22 cellular contexts compared by ENCODE assay signal in the genomic region with DNA sequence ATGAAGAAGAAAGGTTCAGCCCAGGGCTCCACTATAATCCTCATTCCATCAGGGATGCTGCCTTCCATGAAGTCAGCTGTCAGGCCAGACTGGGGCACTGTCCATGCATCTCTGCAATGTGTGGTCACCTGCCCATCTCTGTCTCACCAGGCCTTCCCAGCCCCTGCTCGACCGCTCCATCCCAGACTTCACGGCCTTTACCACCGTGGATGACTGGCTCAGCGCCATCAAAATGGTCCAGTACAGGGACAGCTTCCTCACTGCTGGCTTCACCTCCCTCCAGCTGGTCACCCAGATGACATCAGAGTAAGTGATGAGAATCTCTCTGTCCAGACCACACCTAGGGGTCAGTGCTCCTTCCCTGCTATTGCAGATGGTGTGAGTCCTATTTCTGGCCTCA.
DNase-seq lines count a peak whose midpoint lies in the region; ATAC-seq, FAIRE-seq and TF ChIP-seq lines count a peak whose summit lies in the region.
"Had no signal": no experiment of that assay in that cellular context is flagged by ENCODE, and none has a peak within 500 bp of the region (broad histone marks: within the 10 kb centered on the region; RNA-seq: fewer than 3 reads in every experiment).

No MANE protein-coding gene starts in this region.

- intact Hi-C loops in natural killer cell (cut with micrococcal nuclease), result no loop called here
- intact Hi-C loops in naive thymus-derived CD4-positive, alpha-beta T cell (cut with micrococcal nuclease), result loop anchor here in 1 of 2 donors (5.0 kb wide), 1 partner anchor 452 kb away; the partner anchor contains the start of gene EPHB1

- no peaks in the 10 kb centered on the region; a peak in 1 of 7 replicates for H3K4me1 ChIP-seq in H1 (replicated peaks in 1 of 4; ENCODE audit: control insufficient read depth in 3 of 4, insufficient read depth in 4 of 4, low read length in 3 of 4)
- no peaks in the 10 kb centered on the region for H3K4me1 ChIP-seq in naive thymus-derived CD4-positive, alpha-beta T cell (ENCODE audit: control insufficient read depth in 2 of 2, insufficient read depth in 2 of 2, low read length in 2 of 2)
- no peaks in the 10 kb centered on the region for H3K4me1 ChIP-seq in tibial nerve
- H3K4me1 ChIP-seq: A549, Caco-2 had no signal

- H2AFZ ChIP-seq in H1 (ENCODE audit: low read length), result no peak overlapping the region

- TF ChIP-seq POLR2A in H1 (IDR thresholded peaks at IDR 0.05; ENCODE audit: control extremely low read depth in 1 of 2, low read depth in 2 of 2, low read length in 2 of 2) (no peak), tibial nerve (IDR thresholded peaks at IDR 0.05) (no peak)

- H3K4me3 ChIP-seq in H1 (ENCODE audit: extremely low read depth in 1 of 4, insufficient read depth in 2 of 4, low read depth in 3 of 4, low read length in 4 of 4) (no peak overlapping the region), tibial nerve (no peak overlapping the region)
- H3K4me3 ChIP-seq in naive thymus-derived CD4-positive, alpha-beta T cell (ENCODE audit: low read length), result no peak overlapping the region
- H3K4me3 ChIP-seq: A549; BLaER1 treated with 17β-estradiol and CSF1 and Interleukin-3, amounts not matched to agents 10 nM and 100 nM had no signal

- no peak overlapping the region for H2BK120ac ChIP-seq in H1 (replicated peaks; ENCODE audit: low read depth, low read length)

- no peak overlapping the region for H3K23ac ChIP-seq in H1 (ENCODE audit: insufficient read length)

- H3K14ac ChIP-seq in H1 (ENCODE audit: insufficient read length), result no peak overlapping the region

- CTCF ChIA-PET in H1 (lab: Charles Lee; ENCODE audit: partially characterized antibody), result interaction anchor here (1.3 kb wide), 1 partner anchor 9 kb away, joined by 5 read pairs; no protein-coding TSS in a partner anchor
- CTCF ChIA-PET in naive thymus-derived CD4-positive, alpha-beta T cell (lab: Charles Lee), result no interaction called here

- TF ChIP-seq EP300 in H1 (IDR thresholded peaks at IDR 0.05; ENCODE audit: borderline replicate concordance in 1 of 2, low read depth in 2 of 2, low read length in 2 of 2) (no peak), tibial nerve (IDR thresholded peaks at IDR 0.05) (no peak)

- TF ChIP-seq CTCF in natural killer cell (IDR thresholded peaks at IDR 0.05) (no peak), H1 (IDR thresholded peaks at IDR 0.05; ENCODE audit: control extremely low read depth in 1 of 3, insufficient read depth in 1 of 3, low read depth in 1 of 3, low read length in 3 of 3) (no peak), tibial nerve (IDR thresholded peaks at IDR 0.05) (no peak)

- no peak overlapping the region for H4K5ac ChIP-seq in H1 (ENCODE audit: insufficient read length, low read depth, low read length)

- no peak overlapping the region for H3K4ac ChIP-seq in H1 (replicated peaks; ENCODE audit: insufficient read length, low read depth, low read length)

- ATAC-seq in natural killer cell treated with Interleukin-12 subunit alpha and Interleukin-12 subunit beta and Interleukin-15 and Interleukin-18, amount 100 ng/mL, for 72 hours, result peak; percentile 46 to 56
- ATAC-seq in natural killer cell, result no peak
- ATAC-seq in naive thymus-derived CD4-positive, alpha-beta T cell, result peak; percentile 31
- ATAC-seq in stimulated activated effector memory CD8-positive, alpha-beta T cell treated with anti-CD3 and anti-CD28 coated beads, Interleukin-12 subunit alpha, Interleukin-12 subunit beta, amount 100 ng/mL, for 72 hours, result peak; percentile 37
- ATAC-seq: A549; CD8-positive, alpha-beta T cell had no signal

- no peak overlapping the region for H2BK15ac ChIP-seq in H1 (ENCODE audit: low read length)

- FAIRE-seq in H1 (lab: Jason Lieb, UNC), result no peak
- FAIRE-seq: A549, D721Med, G401.6, GM12891 had no signal

- H2BK20ac ChIP-seq in H1 (ENCODE audit: low read length), result no peak overlapping the region

- POLR2A ChIA-PET in H1 (lab: Charles Lee; ENCODE audit: partially characterized antibody), result no interaction called here
- POLR2A ChIA-PET in naive thymus-derived CD4-positive, alpha-beta T cell (lab: Charles Lee), result no interaction called here

- H4K8ac ChIP-seq in H1 (ENCODE audit: extremely low read depth, insufficient read depth, low read length), result no peak overlapping the region; the same call in 1 of the 2 replicates

- H3K23me2 ChIP-seq in H1 (ENCODE audit: low read depth, low read length), result no peaks in the 10 kb centered on the region

- H3K4me1 Mint-ChIP-seq in natural killer cell treated with Interleukin-12 subunit alpha and Interleukin-12 subunit beta and Interleukin-15 and Interleukin-18, amount 100 ng/mL, for 72 hours (ENCODE audit: low read depth in 2 of 2), result no peaks in the 10 kb centered on the region
- H3K4me1 Mint-ChIP-seq in natural killer cell, result no peaks in the 10 kb centered on the region
- H3K4me1 Mint-ChIP-seq in naive thymus-derived CD4-positive, alpha-beta T cell, result no peaks in the 10 kb centered on the region
- H3K4me1 Mint-ChIP-seq in stimulated activated effector memory CD8-positive, alpha-beta T cell treated with anti-CD3 and anti-CD28 coated beads, Interleukin-12 subunit alpha, Interleukin-12 subunit beta, amount 100 ng/mL, for 72 hours, result no peaks in the 10 kb centered on the region
- H3K4me1 Mint-ChIP-seq: B cell had no signal

- no peaks in the 10 kb centered on the region for H3K36me3 ChIP-seq in H1 (ENCODE audit: control insufficient read depth in 2 of 4, insufficient read depth in 4 of 4, low read length in 3 of 4)
- H3K36me3 ChIP-seq in naive thymus-derived CD4-positive, alpha-beta T cell (ENCODE audit: control insufficient read depth in 2 of 3, insufficient read depth in 3 of 3, low read length in 3 of 3), result no peaks in the 10 kb centered on the region
- no peaks in the 10 kb centered on the region for H3K36me3 ChIP-seq in tibial nerve
- H3K36me3 ChIP-seq: BLaER1 treated with 17β-estradiol and CSF1 and Interleukin-3, amounts not matched to agents 10 nM and 100 nM had no signal

- H4K20me1 ChIP-seq in H1 (replicated peaks in 1 of 2; ENCODE audit: control insufficient read depth in 1 of 2, insufficient read depth in 2 of 2, low read length in 2 of 2), result no peaks in the 10 kb centered on the region
- H4K20me1 ChIP-seq: BLaER1 treated with 17β-estradiol and CSF1 and Interleukin-3, amounts not matched to agents 10 nM and 100 nM had no signal

- H2AK5ac ChIP-seq in H1 (ENCODE audit: low read depth, low read length), result 0 out of 2 replicates have a peak overlapping the region, but pooled peaks have one; percentile 39

- no peak overlapping the region for H3K56ac ChIP-seq in H1 (replicated peaks; ENCODE audit: insufficient read length, low read depth, low read length)

- H3K4me3 Mint-ChIP-seq in natural killer cell treated with Interleukin-12 subunit alpha and Interleukin-12 subunit beta and Interleukin-15 and Interleukin-18, amount 100 ng/mL, for 72 hours, result no peak overlapping the region
- H3K4me3 Mint-ChIP-seq in natural killer cell, result no peak overlapping the region
- no peak overlapping the region for H3K4me3 Mint-ChIP-seq in naive thymus-derived CD4-positive, alpha-beta T cell
- no peak overlapping the region for H3K4me3 Mint-ChIP-seq in stimulated activated effector memory CD8-positive, alpha-beta T cell treated with anti-CD3 and anti-CD28 coated beads, Interleukin-12 subunit alpha, Interleukin-12 subunit beta, amount 100 ng/mL, for 72 hours
- H3K4me3 Mint-ChIP-seq: B cell; CD4-positive, alpha-beta T cell; CD8-positive, alpha-beta T cell had no signal

- no peak overlapping the region for H3K9ac ChIP-seq in H1 (replicated peaks in 1 of 4; ENCODE audit: extremely low read depth in 1 of 4, low read depth in 3 of 4, low read length in 3 of 4)
- H3K9ac ChIP-seq: BLaER1 treated with 17β-estradiol and CSF1 and Interleukin-3, amounts not matched to agents 10 nM and 100 nM had no signal

- no peaks in the 10 kb centered on the region for H3K9me3 Mint-ChIP-seq in natural killer cell treated with Interleukin-12 subunit alpha and Interleukin-12 subunit beta and Interleukin-15 and Interleukin-18, amount 100 ng/mL, for 72 hours
- H3K9me3 Mint-ChIP-seq in natural killer cell, result no peaks in the 10 kb centered on the region
- peaks cover 0 to 11% (median 0%) of the 10 kb centered on the region in 11 donors for H3K9me3 Mint-ChIP-seq in naive thymus-derived CD4-positive, alpha-beta T cell
- peaks cover 2% of the 10 kb centered on the region for H3K9me3 Mint-ChIP-seq in stimulated activated effector memory CD8-positive, alpha-beta T cell treated with anti-CD3 and anti-CD28 coated beads, Interleukin-12 subunit alpha, Interleukin-12 subunit beta, amount 100 ng/mL, for 72 hours
- H3K9me3 Mint-ChIP-seq: CD8-positive, alpha-beta T cell had no signal

- H3K27me3 Mint-ChIP-seq in natural killer cell treated with Interleukin-12 subunit alpha and Interleukin-12 subunit beta and Interleukin-15 and Interleukin-18, amount 100 ng/mL, for 72 hours, result no peaks in the 10 kb centered on the region
- H3K27me3 Mint-ChIP-seq in natural killer cell (ENCODE audit: low read depth in 2 of 2), result no peaks in the 10 kb centered on the region
- no peaks in the 10 kb centered on the region for H3K27me3 Mint-ChIP-seq in naive thymus-derived CD4-positive, alpha-beta T cell
- H3K27me3 Mint-ChIP-seq: B cell; CD4-positive, alpha-beta T cell had no signal

- no peak overlapping the region for H2BK5ac ChIP-seq in H1 (ENCODE audit: low read depth, low read length)

- H3K79me1 ChIP-seq in H1 (ENCODE audit: low read depth, low read length), result no peaks in the 10 kb centered on the region

- H3K36me3 Mint-ChIP-seq in natural killer cell treated with Interleukin-12 subunit alpha and Interleukin-12 subunit beta and Interleukin-15 and Interleukin-18, amount 100 ng/mL, for 72 hours, result no peaks in the 10 kb centered on the region
- H3K36me3 Mint-ChIP-seq in natural killer cell, result no peaks in the 10 kb centered on the region
- H3K36me3 Mint-ChIP-seq in naive thymus-derived CD4-positive, alpha-beta T cell, result no peaks in the 10 kb centered on the region
- no peaks in the 10 kb centered on the region for H3K36me3 Mint-ChIP-seq in stimulated activated effector memory CD8-positive, alpha-beta T cell treated with anti-CD3 and anti-CD28 coated beads, Interleukin-12 subunit alpha, Interleukin-12 subunit beta, amount 100 ng/mL, for 72 hours
- H3K36me3 Mint-ChIP-seq: CD8-positive, alpha-beta T cell had no signal

- no peak overlapping the region for H3K27ac Mint-ChIP-seq in natural killer cell treated with Interleukin-12 subunit alpha and Interleukin-12 subunit beta and Interleukin-15 and Interleukin-18, amount 100 ng/mL, for 72 hours
- no peak overlapping the region for H3K27ac Mint-ChIP-seq in natural killer cell
- H3K27ac Mint-ChIP-seq in naive thymus-derived CD4-positive, alpha-beta T cell, result no peak overlapping the region
- no peak overlapping the region for H3K27ac Mint-ChIP-seq in stimulated activated effector memory CD8-positive, alpha-beta T cell treated with anti-CD3 and anti-CD28 coated beads, Interleukin-12 subunit alpha, Interleukin-12 subunit beta, amount 100 ng/mL, for 72 hours
- H3K27ac Mint-ChIP-seq: B cell; CD4-positive, alpha-beta T cell; CD8-positive, alpha-beta T cell had no signal

- no peaks in the 10 kb centered on the region for H3K79me2 ChIP-seq in H1 (ENCODE audit: control insufficient read depth in 1 of 2, insufficient read depth in 2 of 2, low read length in 2 of 2)

- no peak overlapping the region for H3K18ac ChIP-seq in H1 (ENCODE audit: extremely low read depth, low read length)

- no peak overlapping the region for H2BK12ac ChIP-seq in H1 (ENCODE audit: low read depth, low read length)

- WGBS in H1 (ENCODE audit: extremely low coverage in 1 of 2, insufficient coverage in 1 of 2, insufficient read length in 1 of 2, insufficient replicate concordance in 2 of 2, low coverage in 1 of 2, low lambda C conversion rate in 2 of 2, missing lambda C conversion rate in 1 of 2), 2 experiments, result 87% methylated on average over 5 of the region's 5 CpGs; no CpG with 5 or more reads in 1 of the 2 experiments
- WGBS in tibial nerve, 2 donors, result 87 to 93% methylated on average over 5 of the region's 5 CpGs

- H4K91ac ChIP-seq in H1 (replicated peaks; ENCODE audit: insufficient read length, low read length), result no peak overlapping the region

- DNase-seq in natural killer cell treated with Interleukin-12 subunit alpha and Interleukin-12 subunit beta and Interleukin-15 and Interleukin-18, amount 100 ng/mL, for 72 hours (ENCODE audit: low spot score), result no peak
- DNase-seq in natural killer cell (no peak), H1 (ENCODE audit: low read depth in 1 of 2, low spot score in 2 of 2) (peak in 1 of 2 experiments; percentile 6), NCI-H2227 treated with DMSO at 0.1 percent for 48 hours (lab: John Stamatoyannopoulos, UW) (no peak), tibial nerve (ENCODE audit: low spot score in 2 of 2) (no peak)
- DNase-seq in naive thymus-derived CD4-positive, alpha-beta T cell, result no peak
- no peak for DNase-seq in stimulated activated effector memory CD8-positive, alpha-beta T cell treated with anti-CD3 and anti-CD28 coated beads, Interleukin-12 subunit alpha, Interleukin-12 subunit beta, amount 100 ng/mL, for 72 hours (ENCODE audit: low spot score in 2 of 2)
- DNase-seq: AML-193; Caco-2; Calu3; CD4-positive, alpha-beta T cell; CD8-positive, alpha-beta T cell; DMS79 treated with DMSO at 0.1 percent for 48 hours; GF-D8 had no signal

- no peak for TF ChIP-seq RAD21 in H1 (IDR thresholded peaks at IDR 0.05 in 1 of 2, conservative IDR thresholded peaks at IDR 0.05 in 1 of 2; ENCODE audit: low read depth in 2 of 2, low read length in 2 of 2)

- H3K9me3 ChIP-seq in H1 (ENCODE audit: insufficient read depth in 2 of 2, low read depth in 1 of 2, low read length in 1 of 2) (no peaks in the 10 kb centered on the region), tibial nerve (no peaks in the 10 kb centered on the region)
- no peaks in the 10 kb centered on the region for H3K9me3 ChIP-seq in naive thymus-derived CD4-positive, alpha-beta T cell (ENCODE audit: control insufficient read depth in 2 of 3, low read length in 3 of 3)
- H3K9me3 ChIP-seq: A549; BLaER1 treated with 17β-estradiol and CSF1 and Interleukin-3, amounts not matched to agents 10 nM and 100 nM; Caco-2 had no signal

- H3K27me3 ChIP-seq in H1 (replicated peaks in 1 of 4; ENCODE audit: control insufficient read depth in 3 of 4, extremely low read depth in 1 of 4, insufficient read depth in 3 of 4, low read length in 3 of 4) (no peaks in the 10 kb centered on the region), tibial nerve (no peaks in the 10 kb centered on the region)
- H3K27me3 ChIP-seq in naive thymus-derived CD4-positive, alpha-beta T cell (ENCODE audit: control insufficient read depth in 2 of 2, insufficient read depth in 2 of 2, low read length in 2 of 2), result no peaks in the 10 kb centered on the region
- H3K27me3 ChIP-seq: BLaER1 treated with 17β-estradiol and CSF1 and Interleukin-3, amounts not matched to agents 10 nM and 100 nM had no signal

- no peak overlapping the region for H3K27ac ChIP-seq in H1 (ENCODE audit: low read depth, low read length)
- no peak overlapping the region for H3K27ac ChIP-seq in naive thymus-derived CD4-positive, alpha-beta T cell (ENCODE audit: low read depth, low read length)
- no peak overlapping the region for H3K27ac ChIP-seq in tibial nerve
- H3K27ac ChIP-seq: 22Rv1; A549; BLaER1 treated with 17β-estradiol and CSF1 and Interleukin-3, amounts not matched to agents 10 nM and 100 nM; C4-2B had no signal

- no peak overlapping the region for H3K4me2 ChIP-seq in H1 (ENCODE audit: insufficient read depth in 1 of 2, low read depth in 2 of 2, low read length in 2 of 2)
- H3K4me2 ChIP-seq: A549 had no signal

Comparison
In these comparisons a context has a peak if more than half of its experiments do, and no peak if none do; other contexts are left out.
1. ATAC-seq: peak in natural killer cell treated with Interleukin-12 subunit alpha and Interleukin-12 subunit beta and Interleukin-15 and Interleukin-18, amount 100 ng/mL, for 72 hours (2 of 2), naive thymus-derived CD4-positive, alpha-beta T cell (single experiment) and stimulated activated effector memory CD8-positive, alpha-beta T cell treated with anti-CD3 and anti-CD28 coated beads, Interleukin-12 subunit alpha, Interleukin-12 subunit beta, amount 100 ng/mL, for 72 hours (single experiment); none in natural killer cell (0 of 3).